In the genomic region with DNA sequence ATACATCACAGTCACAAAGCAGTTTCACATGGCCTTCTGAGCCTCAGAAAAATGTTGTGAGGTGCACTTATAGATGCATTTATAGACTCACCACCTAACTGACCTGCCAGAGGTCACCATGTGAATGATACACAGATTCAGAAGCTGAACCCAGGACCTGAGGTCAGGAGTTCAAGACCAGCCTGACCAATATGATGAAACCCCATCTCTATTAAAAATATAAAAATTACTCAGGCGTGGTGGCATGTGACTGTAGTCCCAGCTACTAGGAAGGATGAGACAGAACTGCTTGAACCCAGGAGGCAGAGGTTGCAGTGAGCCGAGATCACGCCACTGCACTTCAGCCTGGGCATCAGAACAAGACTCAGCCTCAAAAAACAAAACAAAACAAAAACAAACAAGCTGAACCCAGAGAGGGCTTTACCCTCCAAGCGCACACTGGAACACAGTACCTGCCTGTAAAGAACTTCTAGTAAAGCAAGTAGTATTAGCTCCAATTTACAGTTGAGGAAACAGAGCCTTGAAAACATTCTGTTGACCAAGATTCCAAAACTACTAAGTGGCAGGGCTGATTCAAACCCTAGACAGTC, we compare ENCODE assay signal across 17 cellular contexts. TPM values are rescaled to one million over a fixed set of nuclear protein-coding genes. Genes with fewer than 3 reads are reported as not detected.
DNase-seq lines count a peak whose midpoint lies in the region; ATAC-seq and TF ChIP-seq lines count a peak whose summit lies in the region.
"Had no signal": no experiment of that assay in that cellular context is flagged by ENCODE, and none has a peak within 500 bp of the region (broad histone marks: within the 10 kb centered on the region; RNA-seq: fewer than 3 reads in every experiment).

No MANE protein-coding gene starts in this region.

- H3K4me3 Mint-ChIP-seq in activated T-cell treated with anti-CD3 and anti-CD28 coated beads, Interleukin-2, amount 50 U/mL, for 72 hours, result no peak overlapping the region
- no peak overlapping the region for H3K4me3 Mint-ChIP-seq in activated T-cell treated with anti-CD3 and anti-CD28 coated beads, Interleukin-2, amount 50 U/mL, for 24 hours
- H3K4me3 Mint-ChIP-seq in WTC11, result no peak overlapping the region
- no peak overlapping the region for H3K4me3 Mint-ChIP-seq in stimulated activated effector memory CD8-positive, alpha-beta T cell treated with anti-CD3 and anti-CD28 coated beads, Interleukin-12 subunit alpha, Interleukin-12 subunit beta, amount 100 ng/mL, for 72 hours
- H3K4me3 Mint-ChIP-seq: CD4-positive, alpha-beta memory T cell had no signal

- no peaks in the 10 kb centered on the region for H3K9me3 ChIP-seq in right lobe of liver

- CTCF ChIA-PET in WTC11 (lab: Charles Lee), result no interaction called here

- H3K4me1 ChIP-seq in right lobe of liver, result peaks cover 0 to 9% (median 3%) of the 10 kb centered on the region in 4 donors

- TF ChIP-seq POLR2A in right lobe of liver (IDR thresholded peaks at IDR 0.05), result no peak

- intact Hi-C loops in right lobe of liver (cut with DNase I) (no loop called here), head of caudate nucleus (cut with DNase I) (no loop called here)

- H3K27ac Mint-ChIP-seq in activated T-cell treated with anti-CD3 and anti-CD28 coated beads, Interleukin-2, amount 50 U/mL, for 72 hours, result peak overlapping the region; percentile 5
- H3K27ac Mint-ChIP-seq in activated T-cell treated with anti-CD3 and anti-CD28 coated beads, Interleukin-2, amount 50 U/mL, for 24 hours, result no peak overlapping the region
- H3K27ac Mint-ChIP-seq in WTC11, result peak overlapping the region; percentile 65; the same call in 1 of the 2 replicates
- H3K27ac Mint-ChIP-seq in stimulated activated effector memory CD8-positive, alpha-beta T cell treated with anti-CD3 and anti-CD28 coated beads, Interleukin-12 subunit alpha, Interleukin-12 subunit beta, amount 100 ng/mL, for 72 hours, result peak overlapping the region; percentile 3

- no peak for ATAC-seq in activated T-cell treated with anti-CD3 and anti-CD28 coated beads, Interleukin-2, amount 50 U/mL, for 72 hours (replicated peaks in 1 of 2)
- no peak for ATAC-seq in WTC11
- ATAC-seq in right lobe of liver, result peak; percentile 66 to 86 (median 80)
- no peak for ATAC-seq in stimulated activated effector memory CD8-positive, alpha-beta T cell treated with anti-CD3 and anti-CD28 coated beads, Interleukin-12 subunit alpha, Interleukin-12 subunit beta, amount 100 ng/mL, for 72 hours
- ATAC-seq in HG02571 (IDR thresholded peaks at IDR 0.05; ENCODE audit: unreplicated experiment), result no peak
- ATAC-seq: HCT116 had no signal

- peaks cover 0 to 3% of the 10 kb centered on the region in 2 donors for H3K9me3 Mint-ChIP-seq in activated T-cell treated with anti-CD3 and anti-CD28 coated beads, Interleukin-2, amount 50 U/mL, for 72 hours
- H3K9me3 Mint-ChIP-seq in activated T-cell treated with anti-CD3 and anti-CD28 coated beads, Interleukin-2, amount 50 U/mL, for 24 hours, result no peaks in the 10 kb centered on the region
- H3K9me3 Mint-ChIP-seq in WTC11, result peaks cover 15% of the 10 kb centered on the region
- no peaks in the 10 kb centered on the region for H3K9me3 Mint-ChIP-seq in stimulated activated effector memory CD8-positive, alpha-beta T cell treated with anti-CD3 and anti-CD28 coated beads, Interleukin-12 subunit alpha, Interleukin-12 subunit beta, amount 100 ng/mL, for 72 hours
- H3K9me3 Mint-ChIP-seq: CD4-positive, alpha-beta memory T cell had no signal

- H3K4me3 ChIP-seq in right lobe of liver, result no peak overlapping the region

- POLR2A ChIA-PET in WTC11 (lab: Charles Lee), result no interaction called here

- H3K27me3 Mint-ChIP-seq in activated T-cell treated with anti-CD3 and anti-CD28 coated beads, Interleukin-2, amount 50 U/mL, for 72 hours (ENCODE audit: low read depth), result no peaks in the 10 kb centered on the region
- no peaks in the 10 kb centered on the region for H3K27me3 Mint-ChIP-seq in activated T-cell treated with anti-CD3 and anti-CD28 coated beads, Interleukin-2, amount 50 U/mL, for 24 hours
- no peaks in the 10 kb centered on the region for H3K27me3 Mint-ChIP-seq in WTC11 (ENCODE audit: low read depth)
- H3K27me3 Mint-ChIP-seq: CD4-positive, alpha-beta memory T cell had no signal

- peak overlapping the region in 2 of 3 donors; percentile 4 to 26 for H3K27ac ChIP-seq in right lobe of liver
- H3K27ac ChIP-seq: 22Rv1, HL-60, RWPE1 had no signal

- no peaks in the 10 kb centered on the region for H3K36me3 ChIP-seq in right lobe of liver

- DNase-seq in activated T-cell treated with anti-CD3 and anti-CD28 coated beads, Interleukin-2, amount 50 U/mL, for 72 hours, result no peak
- no peak for DNase-seq in activated T-cell treated with anti-CD3 and anti-CD28 coated beads, Interleukin-2, amount 50 U/mL, for 24 hours
- DNase-seq in WTC11 (ENCODE audit: low spot score), result no peak
- no peak for DNase-seq in right lobe of liver
- DNase-seq in stimulated activated effector memory CD8-positive, alpha-beta T cell treated with anti-CD3 and anti-CD28 coated beads, Interleukin-12 subunit alpha, Interleukin-12 subunit beta, amount 100 ng/mL, for 72 hours (ENCODE audit: low spot score in 2 of 2), result no peak
- DNase-seq in SW 1271 (lab: John Stamatoyannopoulos, UW), result no peak
- DNase-seq in head of caudate nucleus, result no peak
- DNase-seq: CD4-positive, alpha-beta memory T cell; NCI-H1105 treated with DMSO at 0.1 percent for 48 hours; NCI-H187; NCI-H446; NCI-H69 had no signal

- peaks cover 29% of the 10 kb centered on the region for H3K4me1 Mint-ChIP-seq in activated T-cell treated with anti-CD3 and anti-CD28 coated beads, Interleukin-2, amount 50 U/mL, for 72 hours (ENCODE audit: low read depth)
- H3K4me1 Mint-ChIP-seq in activated T-cell treated with anti-CD3 and anti-CD28 coated beads, Interleukin-2, amount 50 U/mL, for 24 hours (ENCODE audit: low read depth), result peaks cover 44% of the 10 kb centered on the region
- H3K4me1 Mint-ChIP-seq in WTC11, result peaks cover 32% of the 10 kb centered on the region
- H3K4me1 Mint-ChIP-seq in stimulated activated effector memory CD8-positive, alpha-beta T cell treated with anti-CD3 and anti-CD28 coated beads, Interleukin-12 subunit alpha, Interleukin-12 subunit beta, amount 100 ng/mL, for 72 hours, result peaks cover 49% of the 10 kb centered on the region

- H3K27me3 ChIP-seq in right lobe of liver, result no peaks in the 10 kb centered on the region

- TF ChIP-seq CTCF in WTC11 (IDR thresholded peaks at IDR 0.05), result no peak
- no peak for TF ChIP-seq CTCF in right lobe of liver (IDR thresholded peaks at IDR 0.05)

- WGBS in right lobe of liver (ENCODE audit: insufficient coverage, low coverage, low lambda C conversion rate, missing lambda C conversion rate), result 26% methylated on average over 4 of the region's 4 CpGs

- peaks cover 4 to 7% of the 10 kb centered on the region in 2 donors for H3K36me3 Mint-ChIP-seq in activated T-cell treated with anti-CD3 and anti-CD28 coated beads, Interleukin-2, amount 50 U/mL, for 72 hours (ENCODE audit: insufficient read depth in 2 of 2)
- H3K36me3 Mint-ChIP-seq in activated T-cell treated with anti-CD3 and anti-CD28 coated beads, Interleukin-2, amount 50 U/mL, for 24 hours (ENCODE audit: low read depth), result peaks cover 48% of the 10 kb centered on the region
- H3K36me3 Mint-ChIP-seq in WTC11, result peaks cover 14% of the 10 kb centered on the region
- peaks cover 14% of the 10 kb centered on the region for H3K36me3 Mint-ChIP-seq in stimulated activated effector memory CD8-positive, alpha-beta T cell treated with anti-CD3 and anti-CD28 coated beads, Interleukin-12 subunit alpha, Interleukin-12 subunit beta, amount 100 ng/mL, for 72 hours

TF ChIP-seq in WTC11, 78 proteins besides CTCF, POLR2A, EP300 and RAD21 (continues in another document):
- no peak for TF ChIP-seq STAT6 (CRISPR knock-in tag; conservative IDR thresholded peaks at IDR 0.05; ENCODE audit: low read depth)
- TF ChIP-seq OVOL2 (CRISPR knock-in tag; IDR thresholded peaks at IDR 0.05; ENCODE audit: borderline replicate concordance), result no peak
- no peak for TF ChIP-seq ZMAT4 (CRISPR knock-in tag; IDR thresholded peaks at IDR 0.05)
- TF ChIP-seq ATF3 (CRISPR knock-in tag; conservative IDR thresholded peaks at IDR 0.05), result no peak
- no peak for TF ChIP-seq KAT7 (CRISPR knock-in tag; IDR thresholded peaks at IDR 0.05; ENCODE audit: borderline replicate concordance)
- no peak for TF ChIP-seq GRHL2 (CRISPR knock-in tag; IDR thresholded peaks at IDR 0.05; ENCODE audit: insufficient replicate concordance, severe bottlenecking)
- no peak for TF ChIP-seq RELA (CRISPR knock-in tag; IDR thresholded peaks at IDR 0.05; ENCODE audit: borderline replicate concordance)

RNA-seq across cellular contexts. Expression of gene ECPAS, which starts 16.3 kb away (rescaled TPM):
- total RNA-seq in activated T-cell treated with anti-CD3 and anti-CD28 coated beads, Interleukin-2, amount 50 U/mL, for 72 hours, result 100 to 1,000 TPM; 100 to 118 TPM
- total RNA-seq in WTC11 (2021) (97.5 to 122 TPM (median 103 TPM) in 3 replicates), right lobe of liver (10 to 100 TPM; 36.8 to 52.8 (median 41.1) TPM)

RNA-seq across cellular contexts. Expression of gene ZNF483, which starts 57.1 kb away (rescaled TPM):
- 1 to 10 TPM; 2.0 to 3.4 TPM for total RNA-seq in activated T-cell treated with anti-CD3 and anti-CD28 coated beads, Interleukin-2, amount 50 U/mL, for 72 hours
- total RNA-seq in WTC11 (2021) (65.9 to 77.4 TPM (median 68.7 TPM) in 3 replicates), right lobe of liver (1 to 10 TPM in 1 of 6 experiments, under 1 TPM in 5; 0.06 to 1.2 (median 0.37) TPM)

Comparison
In these comparisons a context has a peak if more than half of its experiments do, and no peak if none do; other contexts are left out.
1. ATAC-seq: peak in right lobe of liver (4 of 4); none in activated T-cell treated with anti-CD3 and anti-CD28 coated beads, Interleukin-2, amount 50 U/mL, for 72 hours (0 of 2), WTC11 (single experiment), stimulated activated effector memory CD8-positive, alpha-beta T cell treated with anti-CD3 and anti-CD28 coated beads, Interleukin-12 subunit alpha, Interleukin-12 subunit beta, amount 100 ng/mL, for 72 hours (single experiment) and HG02571 (single experiment).
2. RNA of gene ZNF483, which starts 57.1 kb away (total RNA-seq): 65.9 to 77.4 TPM in WTC11; 2.0 to 3.4 TPM in activated T-cell treated with anti-CD3 and anti-CD28 coated beads, Interleukin-2, amount 50 U/mL, for 72 hours and 0.06 to 1.2 TPM in right lobe of liver; every median in the first group is over 10 times any median in the second.